8 cellular contexts compared by ENCODE assay signal in the genomic region with DNA sequence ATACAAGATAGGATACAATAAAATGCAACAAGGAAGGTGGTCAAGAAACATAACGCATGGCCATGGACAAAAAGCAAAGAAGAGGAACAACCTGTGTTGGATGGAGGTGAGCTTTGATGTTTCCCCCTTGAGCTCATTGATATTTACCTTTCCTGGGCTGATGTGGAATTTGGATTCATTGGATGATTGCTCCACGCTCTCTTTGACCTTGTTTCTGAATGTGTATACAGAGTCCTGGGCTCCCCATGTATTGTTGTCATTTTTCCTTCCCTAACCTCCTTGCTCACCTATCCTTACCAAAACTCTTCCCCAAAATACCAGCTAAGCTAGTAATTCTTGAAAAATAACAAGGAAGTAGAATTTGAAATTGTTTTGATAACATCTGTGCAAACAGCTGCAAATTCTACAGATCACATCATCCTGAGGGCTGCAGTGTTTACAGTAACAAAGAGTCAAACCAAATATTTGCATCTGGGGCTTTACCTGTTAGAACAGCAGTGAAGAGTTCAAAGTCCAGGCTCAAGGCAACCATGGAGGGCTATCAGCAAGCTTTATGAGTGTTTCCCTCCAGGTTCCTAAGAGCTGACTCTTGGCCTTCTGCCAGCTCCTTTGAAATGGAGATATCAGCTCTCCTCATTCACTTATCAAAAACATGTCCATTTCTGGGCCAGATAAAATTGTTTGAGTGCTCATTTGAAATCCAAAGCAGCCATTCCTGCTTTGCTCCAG.
DNase-seq lines count a peak whose midpoint lies in the region; ATAC-seq, FAIRE-seq and TF ChIP-seq lines count a peak whose summit lies in the region.

No MANE protein-coding gene starts in this region.

- POLR2A ChIA-PET in SK-N-SH (lab: Yijun Ruan, JAX) = interaction anchor here (1.1 kb wide), 1 partner anchor 12 kb away, joined by 3 read pairs; no protein-coding TSS in a partner anchor

- H3K4me2 ChIP-seq in SK-N-SH = no peak overlapping the region

- peaks cover 3 to 4% of the 10 kb centered on the region in 2 experiments for H3K4me1 ChIP-seq in SK-N-SH (ENCODE audit: control insufficient read depth in 1 of 2, insufficient read depth in 2 of 2, low read depth in 1 of 2, low read length in 1 of 2)

- no peak overlapping the region for H3K4me3 ChIP-seq in SK-N-SH (ENCODE audit: low read depth in 2 of 2, low read length in 1 of 2)
- no peak overlapping the region for H3K4me3 ChIP-seq in coronary artery

- no peaks in the 10 kb centered on the region for H3K36me3 ChIP-seq in SK-N-SH (replicated peaks in 1 of 2; ENCODE audit: control insufficient read depth in 1 of 2, insufficient read depth in 2 of 2, low read length in 1 of 2)

- H3K27ac ChIP-seq in SK-N-SH (ENCODE audit: low read depth in 2 of 2, low read length in 1 of 2) (no peak overlapping the region), coronary artery (no peak overlapping the region)

- no peaks in the 10 kb centered on the region for H3K9me3 ChIP-seq in SK-N-SH

- TF ChIP-seq EP300 in SK-N-SH (IDR thresholded peaks at IDR 0.05; ENCODE audit: borderline replicate concordance in 1 of 2, low read depth in 1 of 2, low read length in 1 of 2) = peak in 1 of 2 experiments; percentile 28; a peak in 1 of 4 replicates

- 95% methylated on average over 2 of the region's 2 CpGs for WGBS in SK-N-SH (ENCODE audit: low lambda C conversion rate)

- no peaks in the 10 kb centered on the region for H3K79me2 ChIP-seq in SK-N-SH (ENCODE audit: insufficient read depth)

- no peaks in the 10 kb centered on the region for H4K20me1 ChIP-seq in SK-N-SH (ENCODE audit: insufficient read depth)

- ATAC-seq in GM21529 (IDR thresholded peaks at IDR 0.05; ENCODE audit: unreplicated experiment) (peak; percentile 80), HG03571 (IDR thresholded peaks at IDR 0.05; ENCODE audit: unreplicated experiment) (peak; percentile 91)

- CTCF ChIA-PET in SK-N-SH (lab: Yijun Ruan, JAX) = interaction anchor here (0.9 to 1.4 kb wide), 4 partner anchors 9 to 23 kb away, joined by 3 to 5 read pairs (median 3); no protein-coding TSS in a partner anchor

- H2AFZ ChIP-seq in SK-N-SH (ENCODE audit: low read depth) = no peak overlapping the region

- TF ChIP-seq POLR2A in GM12891 (IDR thresholded peaks at IDR 0.05; ENCODE audit: low read depth, low read length) = 0 out of 2 replicates have a peak, but pooled peaks have one; percentile 28

- no peak for DNase-seq in GM12891 (ENCODE audit: insufficient read length, low spot score)
- peak; percentile 52 for DNase-seq in SK-N-SH
- DNase-seq in renal cortical epithelial cell (ENCODE audit: low read depth) = peak; percentile 58
- DNase-seq in coronary artery (ENCODE audit: low spot score) = no peak
- DNase-seq in activated T-cell treated with anti-CD3 and anti-CD28 coated beads, Interleukin-2, amount 50 U/mL, for 48 hours = no peak
- DNase-seq in AG20443 (ENCODE audit: low spot score) = no peak

- no peak for TF ChIP-seq RAD21 in SK-N-SH (IDR thresholded peaks at IDR 0.05; ENCODE audit: low read length)

- H3K9ac ChIP-seq in SK-N-SH = no peak overlapping the region

- H3K27me3 ChIP-seq in SK-N-SH (ENCODE audit: insufficient read depth) = no peaks in the 10 kb centered on the region

- no peak for TF ChIP-seq CTCF in SK-N-SH (IDR thresholded peaks at IDR 0.05)
- no peak for TF ChIP-seq CTCF in coronary artery (IDR thresholded peaks at IDR 0.05)

- peak; percentile 71 for FAIRE-seq in GM12891 (lab: Jason Lieb, UNC)

- no peaks in the 10 kb centered on the region for H3K9me2 ChIP-seq in SK-N-SH

- peaks cover 6% of the 10 kb centered on the region for H3F3A ChIP-seq in SK-N-SH (replicated peaks; ENCODE audit: insufficient read depth)

TF ChIP-seq in GM12891, 5 proteins besides CTCF, POLR2A, EP300 and RAD21:
- TF ChIP-seq PAX5 (IDR thresholded peaks at IDR 0.05; ENCODE audit: insufficient read depth, low read length, severe bottlenecking) (no peak), TAF1 (IDR thresholded peaks at IDR 0.05; ENCODE audit: low read depth, low read length) (0 out of 2 replicates have a peak, but pooled peaks have one; percentile 67), POU2F2 (IDR thresholded peaks at IDR 0.05; ENCODE audit: low read depth, low read length) (peak; percentile 97), POLR2AphosphoS5 (IDR thresholded peaks at IDR 0.05; ENCODE audit: low read depth, low read length) (0 out of 2 replicates have a peak, but pooled peaks have one; percentile 36), SPI1 (IDR thresholded peaks at IDR 0.05; ENCODE audit: low read depth, low read length) (no peak)

TF ChIP-seq in SK-N-SH, 30 proteins besides CTCF, POLR2A, EP300 and RAD21:
- no peak for TF ChIP-seq CHD2 (IDR thresholded peaks at IDR 0.05; ENCODE audit: low read length, partially characterized antibody)
- peak; percentile 49 for TF ChIP-seq GATA2 (CRISPR knock-in tag; IDR thresholded peaks at IDR 0.05)
- no peak for TF ChIP-seq SIN3A (IDR thresholded peaks at IDR 0.05; ENCODE audit: borderline replicate concordance, low read depth, low read length)
- TF ChIP-seq MEF2A (IDR thresholded peaks at IDR 0.05; ENCODE audit: borderline replicate concordance, low read depth) = no peak
- TF ChIP-seq RCOR1 (IDR thresholded peaks at IDR 0.05; ENCODE audit: low read length) = peak; percentile 75; the same call in 1 of the 2 replicates
- TF ChIP-seq, protein P1, sequence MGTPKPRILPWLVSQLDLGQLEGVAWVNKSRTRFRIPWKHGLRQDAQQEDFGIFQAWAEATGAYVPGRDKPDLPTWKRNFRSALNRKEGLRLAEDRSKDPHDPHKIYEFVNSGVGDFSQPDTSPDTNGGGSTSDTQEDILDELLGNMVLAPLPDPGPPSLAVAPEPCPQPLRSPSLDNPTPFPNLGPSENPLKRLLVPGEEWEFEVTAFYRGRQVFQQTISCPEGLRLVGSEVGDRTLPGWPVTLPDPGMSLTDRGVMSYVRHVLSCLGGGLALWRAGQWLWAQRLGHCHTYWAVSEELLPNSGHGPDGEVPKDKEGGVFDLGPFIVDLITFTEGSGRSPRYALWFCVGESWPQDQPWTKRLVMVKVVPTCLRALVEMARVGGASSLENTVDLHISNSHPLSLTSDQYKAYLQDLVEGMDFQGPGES (IDR thresholded peaks at IDR 0.05; ENCODE audit: low read depth, low read length) = no peak
- TF ChIP-seq RFX5 (IDR thresholded peaks at IDR 0.05; ENCODE audit: low read length) = no peak
- no peak for TF ChIP-seq RXRA (IDR thresholded peaks at IDR 0.05; ENCODE audit: borderline replicate concordance, low read depth)
- TF ChIP-seq FOSL2 (IDR thresholded peaks at IDR 0.05; ENCODE audit: borderline replicate concordance, low read depth) = no peak
- TF ChIP-seq, protein P2, sequence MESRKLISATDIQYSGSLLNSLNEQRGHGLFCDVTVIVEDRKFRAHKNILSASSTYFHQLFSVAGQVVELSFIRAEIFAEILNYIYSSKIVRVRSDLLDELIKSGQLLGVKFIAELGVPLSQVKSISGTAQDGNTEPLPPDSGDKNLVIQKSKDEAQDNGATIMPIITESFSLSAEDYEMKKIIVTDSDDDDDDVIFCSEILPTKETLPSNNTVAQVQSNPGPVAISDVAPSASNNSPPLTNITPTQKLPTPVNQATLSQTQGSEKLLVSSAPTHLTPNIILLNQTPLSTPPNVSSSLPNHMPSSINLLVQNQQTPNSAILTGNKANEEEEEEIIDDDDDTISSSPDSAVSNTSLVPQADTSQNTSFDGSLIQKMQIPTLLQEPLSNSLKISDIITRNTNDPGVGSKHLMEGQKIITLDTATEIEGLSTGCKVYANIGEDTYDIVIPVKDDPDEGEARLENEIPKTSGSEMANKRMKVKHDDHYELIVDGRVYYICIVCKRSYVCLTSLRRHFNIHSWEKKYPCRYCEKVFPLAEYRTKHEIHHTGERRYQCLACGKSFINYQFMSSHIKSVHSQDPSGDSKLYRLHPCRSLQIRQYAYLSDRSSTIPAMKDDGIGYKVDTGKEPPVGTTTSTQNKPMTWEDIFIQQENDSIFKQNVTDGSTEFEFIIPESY (IDR thresholded peaks at IDR 0.05; ENCODE audit: borderline replicate concordance, low read depth) = no peak
- TF ChIP-seq NFIC (IDR thresholded peaks at IDR 0.05; ENCODE audit: borderline replicate concordance) = peak; percentile 73
- TF ChIP-seq, protein P3, sequence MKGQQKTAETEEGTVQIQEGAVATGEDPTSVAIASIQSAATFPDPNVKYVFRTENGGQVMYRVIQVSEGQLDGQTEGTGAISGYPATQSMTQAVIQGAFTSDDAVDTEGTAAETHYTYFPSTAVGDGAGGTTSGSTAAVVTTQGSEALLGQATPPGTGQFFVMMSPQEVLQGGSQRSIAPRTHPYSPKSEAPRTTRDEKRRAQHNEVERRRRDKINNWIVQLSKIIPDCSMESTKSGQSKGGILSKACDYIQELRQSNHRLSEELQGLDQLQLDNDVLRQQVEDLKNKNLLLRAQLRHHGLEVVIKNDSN (IDR thresholded peaks at IDR 0.05; ENCODE audit: borderline replicate concordance, low read depth) = no peak
- no peak for TF ChIP-seq ELF1 (IDR thresholded peaks at IDR 0.05)
- no peak for TF ChIP-seq YY1 (IDR thresholded peaks at IDR 0.05; ENCODE audit: low read depth)
- TF ChIP-seq, protein P4, sequence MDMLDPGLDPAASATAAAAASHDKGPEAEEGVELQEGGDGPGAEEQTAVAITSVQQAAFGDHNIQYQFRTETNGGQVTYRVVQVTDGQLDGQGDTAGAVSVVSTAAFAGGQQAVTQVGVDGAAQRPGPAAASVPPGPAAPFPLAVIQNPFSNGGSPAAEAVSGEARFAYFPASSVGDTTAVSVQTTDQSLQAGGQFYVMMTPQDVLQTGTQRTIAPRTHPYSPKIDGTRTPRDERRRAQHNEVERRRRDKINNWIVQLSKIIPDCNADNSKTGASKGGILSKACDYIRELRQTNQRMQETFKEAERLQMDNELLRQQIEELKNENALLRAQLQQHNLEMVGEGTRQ (IDR thresholded peaks at IDR 0.05; ENCODE audit: borderline replicate concordance, low read depth, low read length) = no peak
- no peak for TF ChIP-seq JUND (IDR thresholded peaks at IDR 0.05)
- no peak for TF ChIP-seq FOXJ3 (CRISPR knock-in tag; IDR thresholded peaks at IDR 0.05)
- TF ChIP-seq, protein P5, sequence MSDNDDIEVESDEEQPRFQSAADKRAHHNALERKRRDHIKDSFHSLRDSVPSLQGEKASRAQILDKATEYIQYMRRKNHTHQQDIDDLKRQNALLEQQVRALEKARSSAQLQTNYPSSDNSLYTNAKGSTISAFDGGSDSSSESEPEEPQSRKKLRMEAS (IDR thresholded peaks at IDR 0.05; ENCODE audit: low read depth) = no peak
TF ChIP-seq in SK-N-SH: peak in this region for 3.

Comparison
In these comparisons a context has a peak if more than half of its experiments do, and no peak if none do; other contexts are left out.
1. DNase-seq: peak in SK-N-SH (single experiment) and renal cortical epithelial cell (single experiment); none in GM12891 (single experiment), coronary artery (single experiment), activated T-cell treated with anti-CD3 and anti-CD28 coated beads, Interleukin-2, amount 50 U/mL, for 48 hours (0 of 2) and AG20443 (single experiment).